Comparison of ENCODE assay signal across 1 cellular context in the genomic region with DNA sequence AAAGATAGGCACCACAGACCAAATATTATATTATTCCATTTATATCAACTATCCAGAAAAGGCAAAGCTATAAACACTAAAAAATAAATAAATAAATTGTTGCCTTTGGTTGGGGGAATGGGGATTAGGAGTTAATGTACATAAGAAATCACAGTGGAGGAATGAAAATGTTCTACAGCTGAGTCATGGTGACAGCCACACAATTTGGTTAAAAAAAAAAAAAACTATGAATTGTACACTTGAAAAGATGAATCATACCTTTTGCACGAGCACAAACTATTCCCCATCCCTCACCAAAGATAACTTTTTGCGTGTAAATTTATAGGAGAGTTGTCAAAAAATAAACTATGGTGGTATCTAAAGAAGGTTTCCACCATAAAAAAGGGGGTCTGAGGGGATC.
TF ChIP-seq lines count a peak whose summit lies in the region.

No MANE protein-coding gene starts in this region.

TF ChIP-seq in HepG2, 621 proteins besides CTCF, POLR2A, EP300 and RAD21 (continued from another document):
- TF ChIP-seq, protein P1, sequence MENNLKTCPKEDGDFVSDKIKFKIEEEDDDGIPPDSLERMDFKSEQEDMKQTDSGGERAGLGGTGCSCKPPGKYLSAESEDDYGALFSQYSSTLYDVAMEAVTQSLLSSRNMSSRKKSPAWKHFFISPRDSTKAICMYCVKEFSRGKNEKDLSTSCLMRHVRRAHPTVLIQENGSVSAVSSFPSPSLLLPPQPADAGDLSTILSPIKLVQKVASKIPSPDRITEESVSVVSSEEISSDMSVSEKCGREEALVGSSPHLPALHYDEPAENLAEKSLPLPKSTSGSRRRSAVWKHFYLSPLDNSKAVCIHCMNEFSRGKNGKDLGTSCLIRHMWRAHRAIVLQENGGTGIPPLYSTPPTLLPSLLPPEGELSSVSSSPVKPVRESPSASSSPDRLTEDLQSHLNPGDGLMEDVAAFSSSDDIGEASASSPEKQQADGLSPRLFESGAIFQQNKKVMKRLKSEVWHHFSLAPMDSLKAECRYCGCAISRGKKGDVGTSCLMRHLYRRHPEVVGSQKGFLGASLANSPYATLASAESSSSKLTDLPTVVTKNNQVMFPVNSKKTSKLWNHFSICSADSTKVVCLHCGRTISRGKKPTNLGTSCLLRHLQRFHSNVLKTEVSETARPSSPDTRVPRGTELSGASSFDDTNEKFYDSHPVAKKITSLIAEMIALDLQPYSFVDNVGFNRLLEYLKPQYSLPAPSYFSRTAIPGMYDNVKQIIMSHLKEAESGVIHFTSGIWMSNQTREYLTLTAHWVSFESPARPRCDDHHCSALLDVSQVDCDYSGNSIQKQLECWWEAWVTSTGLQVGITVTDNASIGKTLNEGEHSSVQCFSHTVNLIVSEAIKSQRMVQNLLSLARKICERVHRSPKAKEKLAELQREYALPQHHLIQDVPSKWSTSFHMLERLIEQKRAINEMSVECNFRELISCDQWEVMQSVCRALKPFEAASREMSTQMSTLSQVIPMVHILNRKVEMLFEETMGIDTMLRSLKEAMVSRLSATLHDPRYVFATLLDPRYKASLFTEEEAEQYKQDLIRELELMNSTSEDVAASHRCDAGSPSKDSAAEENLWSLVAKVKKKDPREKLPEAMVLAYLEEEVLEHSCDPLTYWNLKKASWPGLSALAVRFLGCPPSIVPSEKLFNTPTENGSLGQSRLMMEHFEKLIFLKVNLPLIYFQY (CRISPR knock-in tag; IDR thresholded peaks at IDR 0.05; ENCODE audit: borderline replicate concordance): no peak
- TF ChIP-seq NFE2L2 (IDR thresholded peaks at IDR 0.05; ENCODE audit: low read length): peak; percentile 71
